In the genomic region with DNA sequence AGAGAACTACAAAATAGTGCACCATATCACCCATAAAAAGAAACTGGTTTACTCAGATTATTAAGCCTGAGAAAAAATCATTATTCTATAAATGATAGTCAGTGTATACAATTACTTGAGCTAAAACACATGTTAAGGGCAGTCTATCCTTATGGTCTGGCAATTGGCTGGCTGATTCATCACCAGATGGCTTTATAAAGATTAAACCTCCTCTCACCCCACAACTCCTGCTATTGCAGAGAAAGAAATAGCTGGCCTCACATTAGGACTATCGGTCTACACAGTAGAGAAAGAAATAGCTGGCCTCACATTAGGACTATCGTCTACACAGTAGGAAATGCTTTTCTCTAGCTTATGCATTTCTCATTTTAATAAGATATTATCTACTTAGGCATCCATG, we compare ENCODE assay signal across 19 cellular contexts. TPM values are rescaled to one million over a fixed set of nuclear protein-coding genes. Genes with fewer than 3 reads are reported as not detected.
DNase-seq lines count a peak whose midpoint lies in the region; FAIRE-seq and TF ChIP-seq lines count a peak whose summit lies in the region.
"Had no signal": no experiment of that assay in that cellular context is flagged by ENCODE, and none has a peak within 500 bp of the region (broad histone marks: within the 10 kb centered on the region; RNA-seq: fewer than 3 reads in every experiment).

No MANE protein-coding gene starts in this region.

- H3K4me3 ChIP-seq in mesenchymal stem cell (ENCODE audit: insufficient read depth in 1 of 2, low read depth in 1 of 2, low read length in 2 of 2): no peak overlapping the region
- no peak overlapping the region for H3K4me3 ChIP-seq in stomach
- H3K4me3 ChIP-seq in PC-9: no peak overlapping the region
- H3K4me3 ChIP-seq: BLaER1, neural progenitor cell had no signal

- H3K4me2 ChIP-seq in mesenchymal stem cell (ENCODE audit: low read length, poor library complexity, severe bottlenecking): no peak overlapping the region
- H3K4me2 ChIP-seq in PC-9: no peak overlapping the region
- H3K4me2 ChIP-seq: BLaER1, neural progenitor cell had no signal

- no peak overlapping the region for H2AK5ac ChIP-seq in mesenchymal stem cell (ENCODE audit: low read length, severe bottlenecking)

- TF ChIP-seq CTCF in D721Med (IDR thresholded peaks at IDR 0.05; ENCODE audit: insufficient read depth, missing control alignments) (no peak), stomach (IDR thresholded peaks at IDR 0.05) (no peak), PC-9 (conservative IDR thresholded peaks at IDR 0.05) (no peak)

- H3K4me1 ChIP-seq in mesenchymal stem cell (ENCODE audit: control insufficient read depth, insufficient read depth, low read depth, low read length): no peaks in the 10 kb centered on the region
- H3K4me1 ChIP-seq in stomach: peaks cover 0 to 20% (median 9%) of the 10 kb centered on the region in 4 donors
- H3K4me1 ChIP-seq in PC-9 (replicated peaks; ENCODE audit: insufficient read depth): no peaks in the 10 kb centered on the region
- H3K4me1 ChIP-seq: BLaER1, neural progenitor cell had no signal

- H3K18ac ChIP-seq in mesenchymal stem cell (ENCODE audit: low read depth in 1 of 2, low read length in 2 of 2): no peak overlapping the region

- no peak overlapping the region for H3K4ac ChIP-seq in mesenchymal stem cell (ENCODE audit: low read depth in 1 of 2, low read length in 2 of 2)

- H2BK15ac ChIP-seq in mesenchymal stem cell (ENCODE audit: low read depth, poor library complexity, severe bottlenecking): no peak overlapping the region

- H3K23ac ChIP-seq in mesenchymal stem cell (ENCODE audit: low read length in 2 of 2): no peak overlapping the region

- H3K9ac ChIP-seq in mesenchymal stem cell (ENCODE audit: low read length): no peak overlapping the region
- H3K9ac ChIP-seq: BLaER1, neural progenitor cell had no signal

- no peaks in the 10 kb centered on the region for H3F3A ChIP-seq in PC-9 (ENCODE audit: insufficient read depth, low read depth)

- POLR2A ChIA-PET in PC-9 (lab: Charles Lee; ENCODE audit: unreplicated experiment): no interaction called here

- H3K36me3 ChIP-seq in mesenchymal stem cell (ENCODE audit: control insufficient read depth in 1 of 2, insufficient read depth in 2 of 2, low read depth in 1 of 2, low read length in 2 of 2) (peaks cover 6 to 62% of the 10 kb centered on the region in 2 experiments), stomach (peaks cover 0 to 13% (median 7%) of the 10 kb centered on the region in 4 donors), PC-9 (ENCODE audit: low read depth) (no peaks in the 10 kb centered on the region)

- intact Hi-C loops in stomach (cut with DNase I; ENCODE audit: low total_unique reads): no loop called here
- intact Hi-C loops in PC-9 (cut with micrococcal nuclease; ENCODE audit: unreplicated experiment): no loop called here

- H2AFZ ChIP-seq in mesenchymal stem cell (ENCODE audit: low read depth, low read length): no peak overlapping the region
- H2AFZ ChIP-seq in PC-9: no peak overlapping the region
- H2AFZ ChIP-seq: neural progenitor cell had no signal

- no peaks in the 10 kb centered on the region; the same call in 1 of the 2 replicates for H4K20me1 ChIP-seq in PC-9 (ENCODE audit: insufficient read depth)

- WGBS in mesenchymal stem cell: no CpG with 5 or more reads among the region's 2 CpGs
- WGBS in stomach, 5 donors: 75 to 93% (median 91%) methylated on average over 2 of the region's 2 CpGs

- H2BK120ac ChIP-seq in mesenchymal stem cell (ENCODE audit: low read depth, low read length): no peak overlapping the region

- no peak overlapping the region for H4K91ac ChIP-seq in mesenchymal stem cell (ENCODE audit: low read length)

- DNase-seq in D721Med (ENCODE audit: insufficient read length, low spot score) (no peak), NCI-H1694 (lab: John Stamatoyannopoulos, UW) (peak; percentile 69), cerebellar cortex (ENCODE audit: low spot score) (peak; percentile 44), mesenchymal stem cell (peak; percentile 80), NCI-H146 (lab: John Stamatoyannopoulos, UW) (no peak), stomach (no peak), PC-9 (no peak)
- no peak for DNase-seq in stimulated activated CD4-positive, alpha-beta T cell treated with anti-CD3 and anti-CD28 coated beads, Interleukin-4, amount 100 ng/mL, for 4 hours
- DNase-seq: activated CD4-positive, alpha-beta memory T cell treated with anti-CD3 and anti-CD28 coated beads, Interleukin-2, amount 10 ng/mL, durations not matched to agents 7 days and 5 days; activated T-cell treated with anti-CD3 and anti-CD28 coated beads, Interleukin-2, amount 50 U/mL, for 48 hours; central memory CD4-positive, alpha-beta T cell; DMS153; head of caudate nucleus; kidney; mesendoderm; NCI-H2107; NCI-H774 had no signal

- H2BK5ac ChIP-seq in mesenchymal stem cell (ENCODE audit: low read depth, low read length, poor library complexity, severe bottlenecking): no peak overlapping the region

- no peak for TF ChIP-seq POLR2A in stomach (IDR thresholded peaks at IDR 0.05)

- H3K9me2 ChIP-seq in PC-9 (ENCODE audit: insufficient read depth): no peaks in the 10 kb centered on the region

- peaks cover 14% of the 10 kb centered on the region; the same call in 1 of the 2 replicates for H3K79me2 ChIP-seq in PC-9 (ENCODE audit: low read depth)

- no peaks in the 10 kb centered on the region for H3K27me3 ChIP-seq in mesenchymal stem cell (ENCODE audit: control insufficient read depth in 1 of 2, insufficient read depth in 1 of 2, low read length in 2 of 2)
- H3K27me3 ChIP-seq in stomach: no peaks in the 10 kb centered on the region
- no peaks in the 10 kb centered on the region for H3K27me3 ChIP-seq in PC-9 (ENCODE audit: insufficient read depth, low read depth)
- H3K27me3 ChIP-seq: BLaER1, neural progenitor cell had no signal

- H3K14ac ChIP-seq in mesenchymal stem cell (ENCODE audit: low read length in 2 of 2): no peak overlapping the region

- no peak overlapping the region for H2BK12ac ChIP-seq in mesenchymal stem cell (ENCODE audit: low read length in 2 of 2)

- no TSS peak for BruUV-seq in PC-9 (replicated peaks; lab: Mats Ljungman, UMichigan)

- H3K9me3 ChIP-seq in mesenchymal stem cell (ENCODE audit: control insufficient read depth, low read length) (peaks cover 32% of the 10 kb centered on the region), stomach (peaks cover 0 to 31% (median 20%) of the 10 kb centered on the region in 4 donors), PC-9 (ENCODE audit: insufficient read depth, low read depth) (peaks cover 19% of the 10 kb centered on the region)

- H4K8ac ChIP-seq in mesenchymal stem cell (ENCODE audit: low read length): no peak overlapping the region

- CTCF ChIA-PET in PC-9 (lab: Charles Lee): no interaction called here

- H3K27ac ChIP-seq in mesenchymal stem cell (ENCODE audit: low read length, poor library complexity, severe bottlenecking): no peak overlapping the region
- no peak overlapping the region for H3K27ac ChIP-seq in stomach
- no peak overlapping the region for H3K27ac ChIP-seq in PC-9
- H3K27ac ChIP-seq: BLaER1, neural progenitor cell had no signal

- FAIRE-seq in D721Med (lab: Jason Lieb, UNC): peak; percentile 95
- FAIRE-seq: kidney had no signal

- H3K79me1 ChIP-seq in mesenchymal stem cell (replicated peaks; ENCODE audit: low read length, poor library complexity, severe bottlenecking): no peaks in the 10 kb centered on the region

- TF ChIP-seq EP300 in stomach (IDR thresholded peaks at IDR 0.05): no peak

RNA-seq across cellular contexts. Expression of gene CEP170, which starts 21.2 kb away (rescaled TPM):
- 67.0 TPM for polyA plus RNA-seq in mesenchymal stem cell (2013, experiment 1 of 2)
- 67.2 TPM for polyA plus RNA-seq in mesenchymal stem cell (2013, experiment 2 of 2)
- 10 to 100 TPM in 4 of 5 donors, under 1 TPM in 1; 0.87 to 71.0 (median 20.9) TPM for total RNA-seq in stomach
- polyA plus RNA-seq in stomach: 1 to 10 TPM; 5.0 to 6.1 (median 5.7) TPM
- 40.8 and 44.6 TPM in 2 replicates for total RNA-seq in PC-9 (2021)

RNA-seq across cellular contexts. Expression of gene SDCCAG8, which starts 21.9 kb away (rescaled TPM):
- polyA plus RNA-seq in mesenchymal stem cell (2013, experiment 1 of 2): 36.2 TPM
- 35.7 TPM for polyA plus RNA-seq in mesenchymal stem cell (2013, experiment 2 of 2)
- 100 to 1,000 TPM in 1 of 5 donors, 10 to 100 TPM in 4; 19.6 to 184 (median 28.1) TPM for total RNA-seq in stomach
- polyA plus RNA-seq in stomach: 10 to 100 TPM; 16.3 to 24.9 (median 22.5) TPM
- total RNA-seq in PC-9 (2021): 20.7 and 22.7 TPM in 2 replicates

Comparison
In these comparisons a context has a peak if more than half of its experiments do, and no peak if none do; other contexts are left out.
1. DNase-seq: peak in NCI-H1694 (single experiment), cerebellar cortex (single experiment) and mesenchymal stem cell (single experiment); none in D721Med (single experiment), NCI-H146 (single experiment), stomach (single experiment), stimulated activated CD4-positive, alpha-beta T cell treated with anti-CD3 and anti-CD28 coated beads, Interleukin-4, amount 100 ng/mL, for 4 hours (0 of 2) and PC-9 (0 of 2).